ENCODE assay signal across 8 cellular contexts in the genomic region with DNA sequence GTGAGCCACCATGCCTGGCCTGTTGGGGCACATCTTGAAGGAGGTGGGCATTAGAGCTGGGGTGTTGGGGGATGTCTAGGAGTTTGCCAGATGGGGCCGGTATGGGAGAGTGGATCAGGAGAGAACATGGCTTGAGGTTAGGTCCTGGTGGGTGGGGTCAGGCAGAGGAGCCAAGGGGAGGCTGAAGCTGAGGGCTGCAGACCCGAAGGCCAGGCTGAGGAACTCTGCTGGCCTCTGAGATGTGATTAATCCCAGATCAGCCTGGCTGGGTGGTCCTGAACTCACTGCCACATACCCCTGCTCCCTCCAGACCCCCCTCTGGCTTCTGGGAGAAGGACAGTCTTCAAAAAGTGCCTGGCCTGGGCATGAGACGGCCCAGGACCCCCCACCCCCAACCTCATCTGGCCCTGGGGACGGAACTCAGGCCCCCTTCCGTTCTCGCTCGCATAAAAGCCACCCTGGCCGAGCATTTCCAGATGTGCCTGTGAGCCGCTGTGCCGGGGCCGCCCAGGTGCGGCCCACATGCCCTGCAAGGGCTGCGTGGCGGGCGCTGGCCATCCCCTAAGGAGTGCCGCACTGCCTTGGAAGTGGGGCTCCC. TPM values are rescaled to one million over a fixed set of nuclear protein-coding genes. Genes with fewer than 3 reads are reported as not detected.
DNase-seq lines count a peak whose midpoint lies in the region; ATAC-seq, FAIRE-seq and TF ChIP-seq lines count a peak whose summit lies in the region.

No MANE protein-coding gene starts in this region.

- no peaks in the 10 kb centered on the region for H3K36me3 Mint-ChIP-seq in activated naive CD4-positive, alpha-beta T cell treated with anti-CD3 and anti-CD28 coated beads, Interleukin-2, amount 10 ng/mL, durations not matched to agents 7 days and 5 days
- H3K36me3 Mint-ChIP-seq in activated naive CD8-positive, alpha-beta T cell treated with anti-CD3 and anti-CD28 coated beads for 36 hours = peaks cover 1% of the 10 kb centered on the region

- TF ChIP-seq CTCF in kidney (IDR thresholded peaks at IDR 0.05; ENCODE audit: borderline replicate concordance, extremely low read depth, insufficient read depth) (no peak), tibial nerve (IDR thresholded peaks at IDR 0.05) (no peak)

- H3K27me3 ChIP-seq in tibial nerve = no peaks in the 10 kb centered on the region

- peak overlapping the region; percentile 72 for H3K4me3 Mint-ChIP-seq in activated naive CD4-positive, alpha-beta T cell treated with anti-CD3 and anti-CD28 coated beads, Interleukin-2, amount 10 ng/mL, durations not matched to agents 7 days and 5 days
- peak overlapping the region; percentile 73 for H3K4me3 Mint-ChIP-seq in activated naive CD8-positive, alpha-beta T cell treated with anti-CD3 and anti-CD28 coated beads for 36 hours

- no peak for TF ChIP-seq EP300 in tibial nerve (IDR thresholded peaks at IDR 0.05)

- no peak for FAIRE-seq in kidney (lab: Jason Lieb, UNC)

- 74 to 82% methylated on average over 5 to 16 of the region's 16 CpGs for WGBS in tibial nerve, 2 donors

- peaks cover 56% of the 10 kb centered on the region for H3K27me3 Mint-ChIP-seq in activated naive CD4-positive, alpha-beta T cell treated with anti-CD3 and anti-CD28 coated beads, Interleukin-2, amount 10 ng/mL, durations not matched to agents 7 days and 5 days
- H3K27me3 Mint-ChIP-seq in activated naive CD8-positive, alpha-beta T cell treated with anti-CD3 and anti-CD28 coated beads for 36 hours = peaks cover 27% of the 10 kb centered on the region

- H3K4me1 ChIP-seq in kidney (ENCODE audit: control insufficient read depth in 1 of 2, insufficient read depth in 1 of 2, low read depth in 1 of 2, low read length in 2 of 2) (peaks cover 0 to 19% of the 10 kb centered on the region in 2 donors), tibial nerve (peaks cover 0 to 61% (median 42%) of the 10 kb centered on the region in 4 donors)

- H3K27ac ChIP-seq in kidney (ENCODE audit: low read depth in 2 of 2, low read length in 2 of 2) (peak overlapping the region in 1 of 2 donors; percentile 71), tibial nerve (peak overlapping the region; percentile 94 to 99 (median 99))

- no peaks in the 10 kb centered on the region for H3K9me3 Mint-ChIP-seq in activated naive CD4-positive, alpha-beta T cell treated with anti-CD3 and anti-CD28 coated beads, Interleukin-2, amount 10 ng/mL, durations not matched to agents 7 days and 5 days
- no peaks in the 10 kb centered on the region for H3K9me3 Mint-ChIP-seq in activated naive CD8-positive, alpha-beta T cell treated with anti-CD3 and anti-CD28 coated beads for 36 hours

- TF ChIP-seq POLR2A in tibial nerve (IDR thresholded peaks at IDR 0.05) = no peak

- H3K36me3 ChIP-seq in kidney (ENCODE audit: control insufficient read depth in 1 of 2, insufficient read depth in 2 of 2, low read length in 2 of 2) = no peaks in the 10 kb centered on the region
- H3K36me3 ChIP-seq in tibial nerve = peaks cover 0 to 20% (median 0%) of the 10 kb centered on the region in 3 donors

- ATAC-seq in HG02938 (IDR thresholded peaks at IDR 0.05; ENCODE audit: unreplicated experiment) = no peak

- intact Hi-C loops in kidney (cut with DNase I) = no loop called here

- no peaks in the 10 kb centered on the region for H3K9me3 ChIP-seq in kidney (ENCODE audit: control insufficient read depth in 1 of 2, low read length in 2 of 2)
- no peaks in the 10 kb centered on the region for H3K9me3 ChIP-seq in tibial nerve

- no peak overlapping the region for H3K27ac Mint-ChIP-seq in activated naive CD4-positive, alpha-beta T cell treated with anti-CD3 and anti-CD28 coated beads, Interleukin-2, amount 10 ng/mL, durations not matched to agents 7 days and 5 days
- H3K27ac Mint-ChIP-seq in activated naive CD8-positive, alpha-beta T cell treated with anti-CD3 and anti-CD28 coated beads for 36 hours = no peak overlapping the region

- peak overlapping the region in 1 of 2 donors; percentile 61 for H3K4me3 ChIP-seq in kidney (ENCODE audit: low read length in 2 of 2)
- H3K4me3 ChIP-seq in tibial nerve = peak overlapping the region; percentile 60 to 90 (median 74)

- no peak for DNase-seq in activated naive CD4-positive, alpha-beta T cell treated with anti-CD3 and anti-CD28 coated beads, Interleukin-2, amount 10 ng/mL, durations not matched to agents 7 days and 5 days
- DNase-seq in activated naive CD4-positive, alpha-beta T cell (lab: John Stamatoyannopoulos, UW) = no peak
- DNase-seq in activated naive CD8-positive, alpha-beta T cell treated with anti-CD3 and anti-CD28 coated beads for 36 hours = no peak
- DNase-seq in kidney = peak; percentile 77
- no peak for DNase-seq in tibial nerve (ENCODE audit: low spot score in 2 of 2)
- no peak for DNase-seq in NCI-H2029 (lab: John Stamatoyannopoulos, UW)
- DNase-seq in stimulated activated CD4-positive, alpha-beta T cell treated with anti-CD3 and anti-CD28 coated beads, Interleukin-4, amount 100 ng/mL, for 24 hours = no peak

- CTCF ChIA-PET in activated naive CD4-positive, alpha-beta T cell treated with anti-CD3 and anti-CD28 coated beads, Interleukin-2, amount 10 ng/mL, durations not matched to agents 7 days and 5 days (lab: Charles Lee) = interaction anchor here (0.7 to 0.8 kb wide), 2 partner anchors 20 to 95 kb away, joined by 3 read pairs; no protein-coding TSS in a partner anchor

- peaks cover 12% of the 10 kb centered on the region for H3K4me1 Mint-ChIP-seq in activated naive CD4-positive, alpha-beta T cell treated with anti-CD3 and anti-CD28 coated beads, Interleukin-2, amount 10 ng/mL, durations not matched to agents 7 days and 5 days
- peaks cover 3% of the 10 kb centered on the region for H3K4me1 Mint-ChIP-seq in activated naive CD8-positive, alpha-beta T cell treated with anti-CD3 and anti-CD28 coated beads for 36 hours

- peak overlapping the region in 1 of 2 donors; percentile 55 for H3K9ac ChIP-seq in kidney (ENCODE audit: low read length in 2 of 2)

RNA-seq across cellular contexts. Expression of gene FSTL3, which starts 2.7 kb away (rescaled TPM):
- 1 to 10 TPM; 6.2 to 6.5 TPM for total RNA-seq in activated naive CD8-positive, alpha-beta T cell treated with anti-CD3 and anti-CD28 coated beads for 36 hours
- total RNA-seq in kidney (63.0 TPM), tibial nerve (100 to 1,000 TPM; 582 to 977 (median 642) TPM)
- 23.9 TPM for polyA plus RNA-seq in kidney (ENCODE audit: insufficient read depth, low read depth, low replicate concordance)

RNA-seq across cellular contexts. Expression of gene RNF126, which starts 15.9 kb away (rescaled TPM):
- total RNA-seq in activated naive CD8-positive, alpha-beta T cell treated with anti-CD3 and anti-CD28 coated beads for 36 hours = 100 to 1,000 TPM; 106 to 108 TPM
- total RNA-seq in kidney (38.0 TPM), tibial nerve (10 to 100 TPM; 38.0 to 90.9 (median 55.3) TPM)
- polyA plus RNA-seq in kidney (ENCODE audit: insufficient read depth, low read depth, low replicate concordance) = 33.3 TPM

RNA-seq across cellular contexts. Expression of gene PRSS57, which starts 16.4 kb away (rescaled TPM):
- not detected for total RNA-seq in activated naive CD8-positive, alpha-beta T cell treated with anti-CD3 and anti-CD28 coated beads for 36 hours
- not detected for total RNA-seq in kidney
- polyA plus RNA-seq in kidney (ENCODE audit: insufficient read depth, low read depth, low replicate concordance) = not detected
- total RNA-seq in tibial nerve = not detected

RNA-seq across cellular contexts. Expression of gene PALM, which starts 29.8 kb away (rescaled TPM):
- total RNA-seq in activated naive CD8-positive, alpha-beta T cell treated with anti-CD3 and anti-CD28 coated beads for 36 hours = not detected
- total RNA-seq in kidney (49.4 TPM), tibial nerve (100 to 1,000 TPM in 1 of 4 donors, 10 to 100 TPM in 3; 65.7 to 101 (median 98.0) TPM)
- polyA plus RNA-seq in kidney (ENCODE audit: insufficient read depth, low read depth, low replicate concordance) = 92.3 TPM

RNA-seq across cellular contexts. Expression of gene FGF22, which starts 39.2 kb away (rescaled TPM):
- total RNA-seq in activated naive CD8-positive, alpha-beta T cell treated with anti-CD3 and anti-CD28 coated beads for 36 hours = not detected
- total RNA-seq in kidney (0.19 TPM), tibial nerve (1 to 10 TPM in 3 of 4 donors, under 1 TPM in 1; 0.30 to 9.0 (median 3.4) TPM)
- 0.71 TPM for polyA plus RNA-seq in kidney (ENCODE audit: insufficient read depth, low read depth, low replicate concordance)
